ENCODE assay signal across 1 cellular context in genomic region chr9:38339087-38339486, GRCh38.
TF ChIP-seq lines count a peak whose summit lies in the region.

No MANE protein-coding gene starts in this region.

TF ChIP-seq in HepG2, 621 proteins besides CTCF, POLR2A, EP300 and RAD21 (continued from another document):
- TF ChIP-seq ZNF512 (CRISPR knock-in tag; IDR thresholded peaks at IDR 0.05) (no peak), ZNF770 (CRISPR knock-in tag; IDR thresholded peaks at IDR 0.05) (no peak), ZMAT5 (CRISPR knock-in tag; IDR thresholded peaks at IDR 0.05; ENCODE audit: borderline replicate concordance, low read depth) (no peak)
